In genomic region chr12:113467514-113468364, GRCh38 we compare ENCODE assay signal across 11 cellular contexts. TPM values are rescaled to one million over a fixed set of nuclear protein-coding genes. Genes with fewer than 3 reads are reported as not detected.
DNase-seq lines count a peak whose midpoint lies in the region; ATAC-seq and TF ChIP-seq lines count a peak whose summit lies in the region.
"Had no signal": no experiment of that assay in that cellular context is flagged by ENCODE, and none has a peak within 500 bp of the region (broad histone marks: within the 10 kb centered on the region; RNA-seq: fewer than 3 reads in every experiment).

No MANE protein-coding gene starts in this region.

- CTCF ChIA-PET in GM10248 (lab: Yijun Ruan, JAX): no interaction called here

- H3K4me1 ChIP-seq in rectal smooth muscle tissue (ENCODE audit: control insufficient read depth, insufficient read depth, low read length): no peaks in the 10 kb centered on the region

- H3K9ac ChIP-seq in rectal smooth muscle tissue (ENCODE audit: low read length): no peak overlapping the region

- DNase-seq in GM10248 (ENCODE audit: extremely low spot score): peak; percentile 18
- DNase-seq in NCI-H510A treated with DMSO at 0.1 percent for 48 hours (lab: John Stamatoyannopoulos, UW): peak; percentile 53
- DNase-seq in fibroblast of pulmonary artery (ENCODE audit: low read depth): no peak
- DNase-seq in ureter (ENCODE audit: low spot score): no peak
- DNase-seq in hypothalamus (lab: John Stamatoyannopoulos, UW): no peak
- no peak for DNase-seq in OCI-M1 (lab: John Stamatoyannopoulos, UW)
- DNase-seq: activated gamma-delta T cell treated with Interleukin-2 at 50 U/mL for 16 hours; naive thymus-derived CD4-positive, alpha-beta T cell; SHP77 treated with DMSO at 0.1 percent for 48 hours had no signal

- no peak for TF ChIP-seq CTCF in GM10248 (IDR thresholded peaks at IDR 0.05; ENCODE audit: control extremely low read depth, extremely low read depth, low read depth, missing control alignments)
- no peak for TF ChIP-seq CTCF in fibroblast of pulmonary artery (IDR thresholded peaks at IDR 0.05; ENCODE audit: low read length, missing control alignments)

- H3K4me3 ChIP-seq in fibroblast of pulmonary artery (replicated peaks; ENCODE audit: low read depth, low read length) (peak overlapping the region; percentile 43), rectal smooth muscle tissue (ENCODE audit: low read length) (peak overlapping the region; percentile 27)

- peaks cover 68% of the 10 kb centered on the region for H3K27me3 ChIP-seq in rectal smooth muscle tissue (ENCODE audit: control insufficient read depth, insufficient read depth, low read length)

- POLR2A ChIA-PET in GM10248 (lab: Yijun Ruan, JAX): no interaction called here

- H3K36me3 ChIP-seq in rectal smooth muscle tissue (ENCODE audit: control insufficient read depth, insufficient read depth, low read length): no peaks in the 10 kb centered on the region

- ATAC-seq in GM19455 (IDR thresholded peaks at IDR 0.05; ENCODE audit: unreplicated experiment): no peak
- ATAC-seq: naive thymus-derived CD4-positive, alpha-beta T cell had no signal

- H3K27ac ChIP-seq in rectal smooth muscle tissue (ENCODE audit: low read depth, low read length): no peak overlapping the region

RNA-seq across cellular contexts. Expression of gene LHX5, which starts 3.9 kb away (rescaled TPM):
- total RNA-seq in ureter: not detected
- total RNA-seq: naive thymus-derived CD4-positive, alpha-beta T cell had no signal

RNA-seq across cellular contexts. Expression of gene SDSL, which starts 45.6 kb away (rescaled TPM):
- 17.4 TPM for total RNA-seq in ureter

Comparison
In these comparisons a context has a peak if more than half of its experiments do, and no peak if none do; other contexts are left out.
1. DNase-seq: peak in GM10248 (single experiment) and NCI-H510A treated with DMSO at 0.1 percent for 48 hours (single experiment); none in fibroblast of pulmonary artery (single experiment), ureter (single experiment), hypothalamus (0 of 51) and OCI-M1 (single experiment).